25 cellular contexts compared by ENCODE assay signal in genomic region chr1:11237364-11237755, GRCh38. TPM values are rescaled to one million over a fixed set of nuclear protein-coding genes. Genes with fewer than 3 reads are reported as not detected.
DNase-seq lines count a peak whose midpoint lies in the region; ATAC-seq, FAIRE-seq and TF ChIP-seq lines count a peak whose summit lies in the region.
"Had no signal": no experiment of that assay in that cellular context is flagged by ENCODE, and none has a peak within 500 bp of the region (broad histone marks: within the 10 kb centered on the region; RNA-seq: fewer than 3 reads in every experiment).

No MANE protein-coding gene starts in this region.

- no peak overlapping the region for H3K4me3 Mint-ChIP-seq in activated T-cell treated with anti-CD3 and anti-CD28 coated beads, Interleukin-2, amount 50 U/mL, for 24 hours
- no peak overlapping the region for H3K4me3 Mint-ChIP-seq in activated T-cell treated with anti-CD3 and anti-CD28 coated beads, Interleukin-2, amount 50 U/mL, for 4 hours
- H3K4me3 Mint-ChIP-seq in brain (no peak overlapping the region), natural killer cell (no peak overlapping the region)
- H3K4me3 Mint-ChIP-seq: activated naive CD4-positive, alpha-beta T cell treated with anti-CD3 and anti-CD28 coated beads for 36 hours; neural progenitor cell; T-cell had no signal

- FAIRE-seq in pancreas (lab: Jason Lieb, UNC), result no peak
- FAIRE-seq: HTR-8/SVneo, kidney, TTC549 had no signal

- no peaks in the 10 kb centered on the region for H3K27me3 Mint-ChIP-seq in activated T-cell treated with anti-CD3 and anti-CD28 coated beads, Interleukin-2, amount 50 U/mL, for 24 hours
- no peaks in the 10 kb centered on the region for H3K27me3 Mint-ChIP-seq in activated T-cell treated with anti-CD3 and anti-CD28 coated beads, Interleukin-2, amount 50 U/mL, for 4 hours (ENCODE audit: low read depth)
- H3K27me3 Mint-ChIP-seq in brain (no peaks in the 10 kb centered on the region), natural killer cell (ENCODE audit: low read depth in 2 of 2) (no peaks in the 10 kb centered on the region)
- H3K27me3 Mint-ChIP-seq: progenitor cell of endocrine pancreas, T-cell had no signal

- 87 to 91% methylated on average over 5 of the region's 5 CpGs for WGBS in pancreas, 2 donors

- H3K4me1 ChIP-seq in left ventricle myocardium inferior (peaks cover 19% of the 10 kb centered on the region), skeletal muscle tissue (ENCODE audit: control insufficient read depth in 3 of 3, insufficient read depth in 3 of 3, low read length in 3 of 3) (peaks cover 5 to 15% (median 13%) of the 10 kb centered on the region in 3 donors), pancreas (no peaks in the 10 kb centered on the region)
- H3K4me1 ChIP-seq: neural progenitor cell, tibial nerve had no signal

- no peak overlapping the region for H3K9ac ChIP-seq in skeletal muscle tissue (ENCODE audit: low read depth in 1 of 3, low read length in 3 of 3)
- H3K9ac ChIP-seq: GM23248, neural progenitor cell had no signal

- peak overlapping the region; percentile 63 for H3K27ac Mint-ChIP-seq in activated T-cell treated with anti-CD3 and anti-CD28 coated beads, Interleukin-2, amount 50 U/mL, for 24 hours
- H3K27ac Mint-ChIP-seq in brain, result peak overlapping the region in 3 of 5 experiments; percentile 1 to 58 (median 55)
- H3K27ac Mint-ChIP-seq in natural killer cell, result no peak overlapping the region
- H3K27ac Mint-ChIP-seq: activated naive CD4-positive, alpha-beta T cell treated with anti-CD3 and anti-CD28 coated beads for 36 hours; neural progenitor cell; progenitor cell of endocrine pancreas had no signal

- no peaks in the 10 kb centered on the region for H3K27me3 ChIP-seq in left ventricle myocardium inferior (ENCODE audit: low read depth)
- no peaks in the 10 kb centered on the region for H3K27me3 ChIP-seq in skeletal muscle tissue (ENCODE audit: control insufficient read depth in 3 of 3, insufficient read depth in 3 of 3, low read length in 3 of 3)
- H3K27me3 ChIP-seq in pancreas, result no peaks in the 10 kb centered on the region
- H3K27me3 ChIP-seq: cardiac muscle cell, neural progenitor cell, tibial nerve had no signal

- H3K36me3 ChIP-seq in left ventricle myocardium inferior (peaks cover 98% of the 10 kb centered on the region), skeletal muscle tissue (ENCODE audit: control insufficient read depth in 3 of 3, insufficient read depth in 3 of 3, low read length in 3 of 3) (peaks cover 45 to 69% (median 59%) of the 10 kb centered on the region in 3 donors), pancreas (peaks cover 2 to 63% (median 25%) of the 10 kb centered on the region in 3 donors)

- no peaks in the 10 kb centered on the region for H3K9me3 Mint-ChIP-seq in activated T-cell treated with anti-CD3 and anti-CD28 coated beads, Interleukin-2, amount 50 U/mL, for 24 hours
- H3K9me3 Mint-ChIP-seq in activated T-cell treated with anti-CD3 and anti-CD28 coated beads, Interleukin-2, amount 50 U/mL, for 4 hours, result no peaks in the 10 kb centered on the region
- H3K9me3 Mint-ChIP-seq in brain (no peaks in the 10 kb centered on the region), natural killer cell (no peaks in the 10 kb centered on the region)
- H3K9me3 Mint-ChIP-seq: activated naive CD4-positive, alpha-beta T cell treated with anti-CD3 and anti-CD28 coated beads for 36 hours; neural progenitor cell; T-cell had no signal

- H3K9me3 ChIP-seq in left ventricle myocardium inferior (replicated peaks), result no peaks in the 10 kb centered on the region
- H3K9me3 ChIP-seq in skeletal muscle tissue (ENCODE audit: control insufficient read depth in 3 of 3, low read length in 3 of 3), result no peaks in the 10 kb centered on the region
- no peaks in the 10 kb centered on the region for H3K9me3 ChIP-seq in pancreas
- H3K9me3 ChIP-seq: tibial nerve had no signal

- H3K4me3 ChIP-seq in left ventricle myocardium inferior (no peak overlapping the region), skeletal muscle tissue (ENCODE audit: low read length in 3 of 3) (no peak overlapping the region), pancreas (no peak overlapping the region)
- H3K4me3 ChIP-seq: cardiac muscle cell, GM23248, neural progenitor cell, tibial nerve had no signal

- peaks cover 97% of the 10 kb centered on the region for H3K36me3 Mint-ChIP-seq in activated T-cell treated with anti-CD3 and anti-CD28 coated beads, Interleukin-2, amount 50 U/mL, for 24 hours (ENCODE audit: low read depth)
- peaks cover 47% of the 10 kb centered on the region for H3K36me3 Mint-ChIP-seq in activated T-cell treated with anti-CD3 and anti-CD28 coated beads, Interleukin-2, amount 50 U/mL, for 4 hours (ENCODE audit: insufficient read depth)
- H3K36me3 Mint-ChIP-seq in brain (peaks cover 71% of the 10 kb centered on the region), natural killer cell (peaks cover 27% of the 10 kb centered on the region)

- peaks cover 9% of the 10 kb centered on the region for H3K4me1 Mint-ChIP-seq in activated T-cell treated with anti-CD3 and anti-CD28 coated beads, Interleukin-2, amount 50 U/mL, for 24 hours (ENCODE audit: low read depth)
- H3K4me1 Mint-ChIP-seq in activated T-cell treated with anti-CD3 and anti-CD28 coated beads, Interleukin-2, amount 50 U/mL, for 4 hours (ENCODE audit: low read depth), result peaks cover 6% of the 10 kb centered on the region
- H3K4me1 Mint-ChIP-seq in brain, result no peaks in the 10 kb centered on the region
- H3K4me1 Mint-ChIP-seq in natural killer cell, result peaks cover 0 to 7% of the 10 kb centered on the region in 2 donors
- H3K4me1 Mint-ChIP-seq: neural progenitor cell had no signal

- TF ChIP-seq CTCF in brain (conservative IDR thresholded peaks at IDR 0.05) (no peak), left ventricle myocardium inferior (IDR thresholded peaks at IDR 0.05; ENCODE audit: borderline replicate concordance) (no peak), pancreas (IDR thresholded peaks at IDR 0.05) (no peak), natural killer cell (IDR thresholded peaks at IDR 0.05) (no peak)

- DNase-seq in activated T-cell treated with anti-CD3 and anti-CD28 coated beads, Interleukin-2, amount 50 U/mL, for 24 hours, result no peak
- DNase-seq in activated T-cell treated with anti-CD3 and anti-CD28 coated beads, Interleukin-2, amount 50 U/mL, for 4 hours, result no peak
- DNase-seq in left ventricle myocardium inferior, result no peak
- DNase-seq in pancreas, result no peak
- DNase-seq in natural killer cell, result no peak
- no peak for DNase-seq in stimulated activated CD4-positive, alpha-beta T cell treated with anti-CD3 and anti-CD28 coated beads, Interleukin-4, amount 100 ng/mL, for 4 hours
- DNase-seq: activated CD4-positive, alpha-beta T cell treated with anti-CD3 and anti-CD28 coated beads for 1 hour; AML-193; kidney; NCI-H1436 treated with DMSO at 0.1 percent for 48 hours; NCI-H774; T-cell had no signal

- no peak for ATAC-seq in activated T-cell treated with anti-CD3 and anti-CD28 coated beads, Interleukin-2, amount 50 U/mL, for 4 hours
- ATAC-seq in pancreas (no peak), natural killer cell (no peak)

- peak overlapping the region; percentile 60 for H3K27ac ChIP-seq in left ventricle myocardium inferior (replicated peaks)
- H3K27ac ChIP-seq in skeletal muscle tissue (ENCODE audit: low read depth, low read length), result peak overlapping the region; percentile 49
- H3K27ac ChIP-seq in pancreas, result no peak overlapping the region
- H3K27ac ChIP-seq: cardiac muscle cell, GM23248, neural progenitor cell had no signal

- intact Hi-C loops in left ventricle myocardium inferior (cut with micrococcal nuclease) (no loop called here), pancreas (cut with DNase I) (loop anchor here in 1 of 3 donors (10.0 kb wide), 1 partner anchor 407 kb away; no protein-coding TSS in a partner anchor), natural killer cell (cut with micrococcal nuclease) (no loop called here)

RNA-seq across cellular contexts. Expression of gene MTOR, which starts 25.0 kb away (rescaled TPM):
- total RNA-seq in activated T-cell treated with anti-CD3 and anti-CD28 coated beads, Interleukin-2, amount 50 U/mL, for 4 hours, result 10 to 100 TPM; 46.4 to 49.6 (median 47.9) TPM
- polyA plus RNA-seq in brain (ENCODE audit: insufficient read depth, low read depth, low replicate concordance), result 38.9 TPM
- 34.9 TPM for total RNA-seq in left ventricle myocardium inferior
- total RNA-seq in skeletal muscle tissue, result 25.1 TPM
- total RNA-seq in pancreas, result 10 to 100 TPM; 11.9 to 22.6 (median 15.8) TPM
- 10 to 100 TPM; 14.1 to 16.7 TPM for polyA plus RNA-seq in pancreas
- 10 to 100 TPM; 42.7 to 54.6 (median 43.7) TPM for total RNA-seq in natural killer cell

RNA-seq across cellular contexts. Expression of gene UBIAD1, which starts 35.6 kb away (rescaled TPM):
- 10 to 100 TPM; 46.1 to 57.8 (median 47.4) TPM for total RNA-seq in activated T-cell treated with anti-CD3 and anti-CD28 coated beads, Interleukin-2, amount 50 U/mL, for 4 hours
- polyA plus RNA-seq in brain (ENCODE audit: insufficient read depth, low read depth, low replicate concordance) (20.3 TPM), pancreas (1 to 10 TPM; 3.7 to 6.6 TPM)
- total RNA-seq in left ventricle myocardium inferior (9.6 TPM), skeletal muscle tissue (7.3 TPM), pancreas (10 to 100 TPM in 2 of 6 donors, 1 to 10 TPM in 4; 6.9 to 13.9 (median 8.7) TPM), natural killer cell (10 to 100 TPM; 21.2 to 22.1 (median 21.7) TPM)

RNA-seq across cellular contexts. Expression of gene ANGPTL7, which starts 48.2 kb away (rescaled TPM):
- not detected for total RNA-seq in activated T-cell treated with anti-CD3 and anti-CD28 coated beads, Interleukin-2, amount 50 U/mL, for 4 hours
- polyA plus RNA-seq in brain (ENCODE audit: insufficient read depth, low read depth, low replicate concordance) (not detected), pancreas (under 1 TPM; 0.15 to 0.63 TPM)
- total RNA-seq in left ventricle myocardium inferior (1.1 TPM), skeletal muscle tissue (5.2 TPM), pancreas (under 1 TPM in 4 of 6 donors, not detected in 2; 0.09 to 0.26 (median 0.22) TPM), natural killer cell (not detected)
- total RNA-seq: activated naive CD4-positive, alpha-beta T cell treated with anti-CD3 and anti-CD28 coated beads for 36 hours; cardiac muscle cell; dermis microvascular lymphatic vessel endothelial cell; GM23248; lung microvascular endothelial cell; progenitor cell of endocrine pancreas; SK-MEL-5; T-cell had no signal
- polyA plus RNA-seq: cardiac muscle cell, GM23248 had no signal

Comparison
In these comparisons a context has a peak if more than half of its experiments do, and no peak if none do; other contexts are left out.
1. H3K27ac Mint-ChIP-seq: peak in activated T-cell treated with anti-CD3 and anti-CD28 coated beads, Interleukin-2, amount 50 U/mL, for 24 hours (single experiment) and brain (3 of 5); none in natural killer cell (0 of 2).
2. H3K27ac ChIP-seq: peak in left ventricle myocardium inferior (single experiment) and skeletal muscle tissue (single experiment); none in pancreas (0 of 4).